ENCODE assay signal across 26 cellular contexts in genomic region chr7:135768064-135768463, GRCh38. TPM values are rescaled to one million over a fixed set of nuclear protein-coding genes. Genes with fewer than 3 reads are reported as not detected.
"Had no signal": no experiment of that assay in that cellular context is flagged by ENCODE, and none has a peak within 500 bp of the region (broad histone marks: within the 10 kb centered on the region; RNA-seq: fewer than 3 reads in every experiment).

No MANE protein-coding gene starts in this region.

- H3K9ac ChIP-seq: parathyroid adenoma had no signal

- DNase-seq: activated CD4-positive, alpha-beta T cell treated with anti-CD3 and anti-CD28 coated beads, Interleukin-2, amount 10 ng/mL, durations not matched to agents 24 days and 14 days; activated CD8-positive, alpha-beta memory T cell treated with anti-CD3 and anti-CD28 coated beads, Interleukin-2, amount 10 ng/mL, durations not matched to agents 7 days and 5 days; activated CD8-positive, alpha-beta T cell treated with anti-CD3 and anti-CD28 coated beads for 36 hours; activated gamma-delta T cell; activated naive CD4-positive, alpha-beta T cell treated with anti-CD3 and anti-CD28 coated beads, Interleukin-2, amount 50 U/mL, for 16 hours; activated naive CD8-positive, alpha-beta T cell treated with anti-CD3 and anti-CD28 coated beads, Interleukin-2, amount 50 U/mL, for 24 hours; activated T-cell treated with anti-CD3 and anti-CD28 coated beads for 4 hours; anterior cingulate cortex; body of pancreas; esophagus squamous epithelium; natural killer cell; stimulated activated CD4-positive, alpha-beta T cell treated with anti-CD3 and anti-CD28 coated beads, Interleukin-4, amount 100 ng/mL, for 24 hours; transverse colon had no signal

- ATAC-seq: activated CD4-positive, CD25-positive, alpha-beta regulatory T cell treated with anti-CD3 and anti-CD28 coated beads, Interleukin-2, amount 50 U/mL, for 24 hours; activated CD8-positive, alpha-beta memory T cell treated with anti-CD3 and anti-CD28 coated beads, Interleukin-2, amount 10 ng/mL, durations not matched to agents 7 days and 5 days; activated CD8-positive, alpha-beta T cell treated with anti-CD3 and anti-CD28 coated beads for 36 hours; activated naive CD8-positive, alpha-beta T cell treated with anti-CD3 and anti-CD28 coated beads, Interleukin-2, amount 50 U/mL, for 24 hours; gastroesophageal sphincter; natural killer cell; sciatic nerve had no signal

- H3K9me3 ChIP-seq: body of pancreas, esophagus squamous epithelium, gastroesophageal sphincter, transverse colon, vagina had no signal

- H3K9me3 Mint-ChIP-seq: activated CD4-positive, alpha-beta T cell treated with anti-CD3 and anti-CD28 coated beads, Interleukin-2, amount 10 ng/mL, durations not matched to agents 24 days and 14 days; activated CD8-positive, alpha-beta T cell treated with anti-CD3 and anti-CD28 coated beads for 36 hours; activated naive CD8-positive, alpha-beta T cell treated with anti-CD3 and anti-CD28 coated beads, Interleukin-2, amount 50 U/mL, for 24 hours; endodermal cell; mesothelial cell of epicardium; natural killer cell; stimulated activated naive CD8-positive, alpha-beta T cell treated with anti-CD3 and anti-CD28 coated beads, Interleukin-15, Interleukin-2, amounts not matched to agents 100 ng/mL and 50 ng/mL, for 24 hours had no signal

- H3K79me2 ChIP-seq: parathyroid adenoma had no signal

- H3K36me3 Mint-ChIP-seq: activated CD8-positive, alpha-beta memory T cell treated with anti-CD3 and anti-CD28 coated beads, Interleukin-2, amount 10 ng/mL, durations not matched to agents 7 days and 5 days; mesothelial cell of epicardium; natural killer cell had no signal

- H3K4me1 ChIP-seq: parathyroid adenoma, vagina had no signal

- H2AFZ ChIP-seq: parathyroid adenoma had no signal

- H3K36me3 ChIP-seq: esophagus squamous epithelium, gastroesophageal sphincter, transverse colon, vagina had no signal

- FAIRE-seq: keratinocyte had no signal

- H3K4me1 Mint-ChIP-seq: activated CD4-positive, alpha-beta T cell treated with anti-CD3 and anti-CD28 coated beads, Interleukin-2, amount 10 ng/mL, durations not matched to agents 24 days and 14 days; activated CD8-positive, alpha-beta memory T cell treated with anti-CD3 and anti-CD28 coated beads, Interleukin-2, amount 10 ng/mL, durations not matched to agents 7 days and 5 days; activated naive CD8-positive, alpha-beta T cell treated with anti-CD3 and anti-CD28 coated beads, Interleukin-2, amount 50 U/mL, for 24 hours; natural killer cell had no signal

- H3K4me3 ChIP-seq: body of pancreas, coronary artery, esophagus squamous epithelium, gastroesophageal sphincter, transverse colon, vagina had no signal

- H3K4me3 Mint-ChIP-seq: activated CD4-positive, alpha-beta T cell treated with anti-CD3 and anti-CD28 coated beads, Interleukin-2, amount 10 ng/mL, durations not matched to agents 24 days and 14 days; activated CD8-positive, alpha-beta memory T cell treated with anti-CD3 and anti-CD28 coated beads, Interleukin-2, amount 10 ng/mL, durations not matched to agents 7 days and 5 days; activated CD8-positive, alpha-beta T cell treated with anti-CD3 and anti-CD28 coated beads for 36 hours; activated naive CD8-positive, alpha-beta T cell treated with anti-CD3 and anti-CD28 coated beads, Interleukin-2, amount 50 U/mL, for 24 hours; endodermal cell; mesothelial cell of epicardium; natural killer cell; stimulated activated naive CD8-positive, alpha-beta T cell treated with anti-CD3 and anti-CD28 coated beads, Interleukin-15, Interleukin-2, amounts not matched to agents 100 ng/mL and 50 ng/mL, for 24 hours had no signal

- H3K27ac Mint-ChIP-seq: activated CD4-positive, alpha-beta T cell treated with anti-CD3 and anti-CD28 coated beads, Interleukin-2, amount 10 ng/mL, durations not matched to agents 24 days and 14 days; activated CD8-positive, alpha-beta memory T cell treated with anti-CD3 and anti-CD28 coated beads, Interleukin-2, amount 10 ng/mL, durations not matched to agents 7 days and 5 days; activated CD8-positive, alpha-beta T cell treated with anti-CD3 and anti-CD28 coated beads for 36 hours; activated naive CD8-positive, alpha-beta T cell treated with anti-CD3 and anti-CD28 coated beads, Interleukin-2, amount 50 U/mL, for 24 hours; endodermal cell; mesothelial cell of epicardium; natural killer cell; stimulated activated naive CD8-positive, alpha-beta T cell treated with anti-CD3 and anti-CD28 coated beads, Interleukin-15, Interleukin-2, amounts not matched to agents 100 ng/mL and 50 ng/mL, for 24 hours had no signal

- H3K27ac ChIP-seq: body of pancreas, parathyroid adenoma, transverse colon, vagina, VCaP had no signal

- H3K27me3 ChIP-seq: body of pancreas, transverse colon, vagina had no signal

RNA-seq across cellular contexts. Expression of gene FAM180A, which starts 19.5 kb away (rescaled TPM):
- total RNA-seq: activated CD4-positive, alpha-beta T cell treated with anti-CD3 and anti-CD28 coated beads, Interleukin-2, amount 10 ng/mL, durations not matched to agents 24 days and 14 days; activated CD8-positive, alpha-beta memory T cell treated with anti-CD3 and anti-CD28 coated beads, Interleukin-2, amount 10 ng/mL, durations not matched to agents 7 days and 5 days; activated CD8-positive, alpha-beta T cell treated with anti-CD3 and anti-CD28 coated beads for 36 hours; endodermal cell; lung microvascular endothelial cell; mesothelial cell of epicardium; natural killer cell; T-helper 2 cell treated with Interferon-gamma antibody and Interleukin-4, amounts not matched to agents 100 ng/mL and 5 ng/mL, for 36 hours had no signal

RNA-seq across cellular contexts. Expression of gene SLC13A4, which starts 40.1 kb away (rescaled TPM):
- total RNA-seq: activated CD4-positive, alpha-beta T cell treated with anti-CD3 and anti-CD28 coated beads, Interleukin-2, amount 10 ng/mL, durations not matched to agents 24 days and 14 days; activated CD8-positive, alpha-beta memory T cell treated with anti-CD3 and anti-CD28 coated beads, Interleukin-2, amount 10 ng/mL, durations not matched to agents 7 days and 5 days; activated CD8-positive, alpha-beta T cell treated with anti-CD3 and anti-CD28 coated beads for 36 hours; body of pancreas; lung microvascular endothelial cell; mesothelial cell of epicardium; natural killer cell; T-helper 2 cell treated with Interferon-gamma antibody and Interleukin-4, amounts not matched to agents 100 ng/mL and 5 ng/mL, for 36 hours; vagina had no signal
